Comparison of ENCODE assay signal across 15 cellular contexts in the genomic region with DNA sequence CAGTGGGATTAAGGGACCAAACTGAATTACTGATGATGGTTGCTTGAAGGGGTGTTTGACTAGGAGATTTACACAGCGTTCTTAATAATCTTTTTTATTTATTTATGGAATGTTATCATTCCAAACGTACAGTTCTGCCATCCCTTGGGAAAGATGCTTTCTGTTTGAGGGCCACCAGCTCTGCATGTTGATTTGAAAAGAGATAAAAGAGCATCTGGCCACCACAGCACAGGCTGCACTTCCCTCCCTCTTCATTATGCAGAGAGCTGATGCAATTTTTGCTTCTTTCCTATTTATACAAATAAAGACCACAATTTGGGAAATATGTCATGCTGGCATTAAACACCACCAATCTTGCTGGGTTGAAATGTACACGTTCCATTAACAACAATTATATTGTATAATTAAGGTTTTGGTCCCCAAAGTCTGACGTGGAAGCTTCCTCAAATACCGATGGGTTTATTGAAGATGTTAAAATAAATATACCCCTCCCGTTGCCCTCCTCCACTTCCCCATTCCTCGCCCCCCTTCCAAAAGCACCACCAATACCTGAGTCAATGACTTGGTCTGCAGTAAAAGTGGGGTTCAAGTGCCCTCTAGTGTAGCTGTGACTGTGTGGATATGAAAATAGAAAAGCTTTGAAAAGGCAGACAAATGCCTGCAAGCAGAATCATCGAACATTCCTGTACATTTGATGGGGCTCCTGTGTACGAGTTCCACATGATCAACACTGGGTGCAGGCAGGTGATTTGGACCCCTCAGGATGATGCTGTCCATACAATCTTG.
DNase-seq lines count a peak whose midpoint lies in the region; ATAC-seq, FAIRE-seq and TF ChIP-seq lines count a peak whose summit lies in the region.
"Had no signal": no experiment of that assay in that cellular context is flagged by ENCODE, and none has a peak within 500 bp of the region (broad histone marks: within the 10 kb centered on the region; RNA-seq: fewer than 3 reads in every experiment).

No MANE protein-coding gene starts in this region.

- intact Hi-C loops in body of pancreas (cut with DNase I), result no loop called here

- H3K27me3 ChIP-seq in KMS-11 (ENCODE audit: insufficient read depth, low read depth) (no peaks in the 10 kb centered on the region), body of pancreas (no peaks in the 10 kb centered on the region)
- H3K27me3 ChIP-seq: cardiac muscle cell, upper lobe of right lung had no signal

- TF ChIP-seq CTCF in KMS-11 (conservative IDR thresholded peaks at IDR 0.05; ENCODE audit: low read depth, low read length), result 0 out of 2 replicates have a peak, but pooled peaks have one; percentile 8
- TF ChIP-seq CTCF in nephron (IDR thresholded peaks at IDR 0.05; ENCODE audit: unreplicated experiment in 3 of 3), result peak in 2 of 3 experiments; percentile 14 to 27
- no peak for TF ChIP-seq CTCF in body of pancreas (IDR thresholded peaks at IDR 0.05)

- no peaks in the 10 kb centered on the region for H3K9me3 ChIP-seq in body of pancreas
- H3K9me3 ChIP-seq: HAP-1, upper lobe of right lung had no signal

- no peaks in the 10 kb centered on the region for H3K36me3 ChIP-seq in KMS-11 (ENCODE audit: insufficient read depth)
- H3K36me3 ChIP-seq in body of pancreas (replicated peaks in 1 of 2; ENCODE audit: insufficient read depth in 1 of 2, low read depth in 2 of 2), result no peaks in the 10 kb centered on the region
- H3K36me3 ChIP-seq: cardiac muscle cell, HAP-1, upper lobe of right lung had no signal

- H3K4me1 ChIP-seq in KMS-11 (ENCODE audit: low read depth, poor library complexity, severe bottlenecking), result peaks cover 42% of the 10 kb centered on the region
- no peaks in the 10 kb centered on the region for H3K4me1 ChIP-seq in body of pancreas
- H3K4me1 ChIP-seq: HAP-1, upper lobe of right lung had no signal

- FAIRE-seq in TTC549 (lab: Jason Lieb, UNC), result peak; percentile 95

- no peak overlapping the region for H3K9ac ChIP-seq in KMS-11

- no peaks in the 10 kb centered on the region for H3K4me1 Mint-ChIP-seq in nephron

- ATAC-seq in body of pancreas (no peak), GM21423 (IDR thresholded peaks at IDR 0.05; ENCODE audit: unreplicated experiment) (no peak)
- ATAC-seq: Panc1, upper lobe of right lung had no signal

- H3K27ac ChIP-seq in KMS-11, result no peak overlapping the region
- H3K27ac ChIP-seq in body of pancreas, result no peak overlapping the region
- H3K27ac ChIP-seq: cardiac muscle cell, upper lobe of right lung had no signal

- no peak overlapping the region for H2AFZ ChIP-seq in KMS-11 (ENCODE audit: low read depth)

- H3K36me3 Mint-ChIP-seq in nephron (ENCODE audit: low read depth), result no peaks in the 10 kb centered on the region

- no peaks in the 10 kb centered on the region for H4K20me1 ChIP-seq in KMS-11 (ENCODE audit: insufficient read depth)

- no peak for TF ChIP-seq POLR2A in body of pancreas (IDR thresholded peaks at IDR 0.05)

- WGBS in body of pancreas, 2 donors, result 28 to 38% methylated on average over 9 of the region's 9 CpGs

- no peaks in the 10 kb centered on the region for H3K27me3 Mint-ChIP-seq in nephron (ENCODE audit: low read depth)

- peak; percentile 10 for DNase-seq in NCI-H1694 (lab: John Stamatoyannopoulos, UW)
- no peak for DNase-seq in NCI-H1694 treated with DMSO at 0.1 percent for 48 hours (lab: John Stamatoyannopoulos, UW)
- no peak for DNase-seq in body of pancreas
- DNase-seq in UCSD-AML1 (lab: John Stamatoyannopoulos, UW; ENCODE audit: unreplicated experiment), result no peak
- DNase-seq: activated naive CD4-positive, alpha-beta T cell treated with Interleukin-2 at 50 U/mL for 16 hours; NCI-H2029; upper lobe of right lung had no signal

- no peak overlapping the region for H3K4me2 ChIP-seq in KMS-11

- H3K4me3 ChIP-seq in KMS-11 (IDR thresholded peaks at IDR 0.05; ENCODE audit: insufficient read depth, low read depth, low read length), result no peak overlapping the region
- H3K4me3 ChIP-seq in body of pancreas, result no peak overlapping the region
- H3K4me3 ChIP-seq: cardiac muscle cell, HAP-1, upper lobe of right lung had no signal

- H3K4me3 Mint-ChIP-seq in nephron, result no peak overlapping the region
- H3K4me3 Mint-ChIP-seq: T-helper 2 cell treated with Interferon-gamma antibody and Interleukin-4, amounts not matched to agents 5 μg/mL and 100 μg/mL, for 36 hours had no signal

- H3K9me3 Mint-ChIP-seq in nephron, result no peaks in the 10 kb centered on the region
- H3K9me3 Mint-ChIP-seq: T-helper 2 cell treated with Interferon-gamma antibody and Interleukin-4, amounts not matched to agents 5 μg/mL and 100 μg/mL, for 36 hours had no signal

- H3K79me2 ChIP-seq in KMS-11 (ENCODE audit: insufficient read depth, low read depth), result no peaks in the 10 kb centered on the region

- H3K27ac Mint-ChIP-seq in nephron, result no peak overlapping the region
- H3K27ac Mint-ChIP-seq: T-helper 2 cell treated with Interferon-gamma antibody and Interleukin-4, amounts not matched to agents 5 μg/mL and 100 μg/mL, for 36 hours had no signal

Comparison
In these comparisons a context has a peak if more than half of its experiments do, and no peak if none do; other contexts are left out.
1. CTCF ChIP-seq: peak in KMS-11 (single experiment) and nephron (2 of 3); none in body of pancreas (0 of 7).